In genomic region chr17:74818306-74818705, GRCh38 we compare ENCODE assay signal across 24 cellular contexts. TPM values are rescaled to one million over a fixed set of nuclear protein-coding genes. Genes with fewer than 3 reads are reported as not detected.
"Had no signal": no experiment of that assay in that cellular context is flagged by ENCODE, and none has a peak within 500 bp of the region (broad histone marks: within the 10 kb centered on the region; RNA-seq: fewer than 3 reads in every experiment).

No MANE protein-coding gene starts in this region.

- H3K27me3 ChIP-seq: Peyer's patch, SJCRH30 had no signal

- H3K4me3 Mint-ChIP-seq: activated CD4-positive, alpha-beta memory T cell treated with anti-CD3 and anti-CD28 coated beads, Interleukin-2, amount 10 ng/mL, durations not matched to agents 7 days and 5 days; activated CD4-positive, alpha-beta T cell treated with anti-CD3 and anti-CD28 coated beads for 36 hours; activated naive CD4-positive, alpha-beta T cell treated with anti-CD3 and anti-CD28 coated beads, Interleukin-2, amount 10 ng/mL, durations not matched to agents 7 days and 5 days; activated naive CD8-positive, alpha-beta T cell treated with anti-CD3 and anti-CD28 coated beads for 36 hours; activated T-cell treated with anti-CD3 and anti-CD28 coated beads, Interleukin-2, amount 50 U/mL, for 72 hours had no signal

- H3K9me3 ChIP-seq: Peyer's patch, SJCRH30, SK-N-SH had no signal

- ATAC-seq: activated CD4-positive, alpha-beta T cell treated with anti-CD3 and anti-CD28 coated beads for 36 hours; activated T-cell treated with anti-CD3 and anti-CD28 coated beads, Interleukin-2, amount 50 U/mL, for 72 hours had no signal

- H3K27ac Mint-ChIP-seq: activated CD4-positive, alpha-beta memory T cell treated with anti-CD3 and anti-CD28 coated beads, Interleukin-2, amount 10 ng/mL, durations not matched to agents 7 days and 5 days; activated CD4-positive, alpha-beta T cell treated with anti-CD3 and anti-CD28 coated beads for 36 hours; activated naive CD4-positive, alpha-beta T cell treated with anti-CD3 and anti-CD28 coated beads, Interleukin-2, amount 10 ng/mL, durations not matched to agents 7 days and 5 days; activated naive CD8-positive, alpha-beta T cell treated with anti-CD3 and anti-CD28 coated beads for 36 hours; activated T-cell treated with anti-CD3 and anti-CD28 coated beads, Interleukin-2, amount 50 U/mL, for 72 hours; activated T-helper 2 cell treated with anti-CD3 and anti-CD28 coated beads, Interferon-gamma antibody, Interleukin-2, Interleukin-4, amounts not matched to agents 10 μg/mL and 5 μg/mL and 100 μg/mL, durations not matched to agents 14 hours and 24 hours and 36 hours had no signal

- DNase-seq: activated CD4-positive, alpha-beta memory T cell treated with anti-CD3 and anti-CD28 coated beads, Interleukin-2, amount 10 ng/mL, durations not matched to agents 7 days and 5 days; activated CD4-positive, alpha-beta T cell treated with anti-CD3 and anti-CD28 coated beads for 36 hours; activated CD4-positive, alpha-beta T cell treated with anti-CD3 and anti-CD28 coated beads, Interleukin-2, amount 50 U/mL, for 1 hour; activated gamma-delta T cell treated with Interleukin-2 at 50 U/mL for 16 hours; activated naive CD4-positive, alpha-beta T cell treated with anti-CD3 and anti-CD28 coated beads, Interleukin-2, amount 10 ng/mL, durations not matched to agents 7 days and 5 days; activated naive CD8-positive, alpha-beta T cell treated with anti-CD3 and anti-CD28 coated beads for 36 hours; activated T-cell treated with anti-CD3 and anti-CD28 coated beads, Interleukin-2, amount 50 U/mL, for 72 hours; cerebellar nuclear complex; NCI-H1092; NCI-H1436 treated with DMSO at 0.1 percent for 48 hours; NCI-H187; NCI-H2081; NCI-H2171 treated with DMSO at 0.1 percent for 48 hours; NCI-H446; Peyer's patch; Right ventricle myocardium superior; SJCRH30; SK-N-SH; T-helper 1 cell had no signal

- H3K27ac ChIP-seq: KMS-11, Peyer's patch, RWPE1, SJCRH30, VCaP had no signal

- H3K9ac ChIP-seq: KMS-11, SK-N-SH had no signal

- H3K36me3 ChIP-seq: SJCRH30 had no signal

- H3K4me2 ChIP-seq: KMS-11, SK-N-SH had no signal

- H3K4me3 ChIP-seq: Peyer's patch, SJCRH30 had no signal

- H3K4me1 ChIP-seq: Peyer's patch, SJCRH30 had no signal

- H3K4me1 Mint-ChIP-seq: activated CD4-positive, alpha-beta T cell treated with anti-CD3 and anti-CD28 coated beads for 36 hours; activated naive CD8-positive, alpha-beta T cell treated with anti-CD3 and anti-CD28 coated beads for 36 hours had no signal

- H3K9me3 Mint-ChIP-seq: activated CD4-positive, alpha-beta memory T cell treated with anti-CD3 and anti-CD28 coated beads, Interleukin-2, amount 10 ng/mL, durations not matched to agents 7 days and 5 days; activated naive CD4-positive, alpha-beta T cell treated with anti-CD3 and anti-CD28 coated beads, Interleukin-2, amount 10 ng/mL, durations not matched to agents 7 days and 5 days; activated naive CD8-positive, alpha-beta T cell treated with anti-CD3 and anti-CD28 coated beads for 36 hours; activated T-cell treated with anti-CD3 and anti-CD28 coated beads, Interleukin-2, amount 50 U/mL, for 72 hours; activated T-helper 2 cell treated with anti-CD3 and anti-CD28 coated beads, Interferon-gamma antibody, Interleukin-2, Interleukin-4, amounts not matched to agents 10 μg/mL and 5 μg/mL and 100 μg/mL, durations not matched to agents 14 hours and 24 hours and 36 hours had no signal

- H3K27me3 Mint-ChIP-seq: activated CD4-positive, alpha-beta memory T cell treated with anti-CD3 and anti-CD28 coated beads, Interleukin-2, amount 10 ng/mL, durations not matched to agents 7 days and 5 days; activated CD4-positive, alpha-beta T cell treated with anti-CD3 and anti-CD28 coated beads for 36 hours; activated naive CD4-positive, alpha-beta T cell treated with anti-CD3 and anti-CD28 coated beads, Interleukin-2, amount 10 ng/mL, durations not matched to agents 7 days and 5 days; activated naive CD8-positive, alpha-beta T cell treated with anti-CD3 and anti-CD28 coated beads for 36 hours had no signal

RNA-seq across cellular contexts. Expression of gene GRIN2C, which starts 41.4 kb away (rescaled TPM):
- total RNA-seq: activated CD4-positive, alpha-beta T cell treated with anti-CD3 and anti-CD28 coated beads for 36 hours; activated CD8-positive, alpha-beta memory T cell treated with anti-CD3 and anti-CD28 coated beads for 36 hours; activated naive CD8-positive, alpha-beta T cell treated with anti-CD3 and anti-CD28 coated beads for 36 hours; SJCRH30 had no signal
